Comparison of ENCODE assay signal across 13 cellular contexts in genomic region chr2:55099493-55099877, GRCh38. TPM values are rescaled to one million over a fixed set of nuclear protein-coding genes. Genes with fewer than 3 reads are reported as not detected.
DNase-seq lines count a peak whose midpoint lies in the region; ATAC-seq and TF ChIP-seq lines count a peak whose summit lies in the region.
"Had no signal": no experiment of that assay in that cellular context is flagged by ENCODE, and none has a peak within 500 bp of the region (broad histone marks: within the 10 kb centered on the region; RNA-seq: fewer than 3 reads in every experiment).

No MANE protein-coding gene starts in this region.

- no peaks in the 10 kb centered on the region for H3K27me3 ChIP-seq in neutrophil
- H3K27me3 ChIP-seq in aorta (ENCODE audit: control insufficient read depth in 1 of 2, insufficient read depth in 2 of 2, low read length in 1 of 2): no peaks in the 10 kb centered on the region
- no peaks in the 10 kb centered on the region for H3K27me3 ChIP-seq in SJCRH30

- H3K9me3 ChIP-seq in neutrophil: no peaks in the 10 kb centered on the region
- no peaks in the 10 kb centered on the region for H3K9me3 ChIP-seq in aorta (ENCODE audit: control insufficient read depth, low read length)
- H3K9me3 ChIP-seq in SJCRH30 (replicated peaks): no peaks in the 10 kb centered on the region

- no peaks in the 10 kb centered on the region for H3K27me3 Mint-ChIP-seq in stimulated activated naive CD8-positive, alpha-beta T cell treated with anti-CD3 and anti-CD28 coated beads, Interleukin-15, Interleukin-2, amounts not matched to agents 100 ng/mL and 50 ng/mL, for 24 hours
- H3K27me3 Mint-ChIP-seq in activated naive CD8-positive, alpha-beta T cell treated with anti-CD3 and anti-CD28 coated beads, Interleukin-2, amount 50 U/mL, for 24 hours: no peaks in the 10 kb centered on the region
- H3K27me3 Mint-ChIP-seq: activated B cell treated with CpG ODN at 0.5 μM for 24 hours; natural killer cell treated with Interleukin-12 subunit alpha and Interleukin-12 subunit beta and Interleukin-15 and Interleukin-18, amount 100 ng/mL, for 72 hours had no signal

- peaks cover 19% of the 10 kb centered on the region for H3K4me1 Mint-ChIP-seq in stimulated activated naive CD8-positive, alpha-beta T cell treated with anti-CD3 and anti-CD28 coated beads, Interleukin-15, Interleukin-2, amounts not matched to agents 100 ng/mL and 50 ng/mL, for 24 hours (ENCODE audit: low read depth)
- peaks cover 13% of the 10 kb centered on the region for H3K4me1 Mint-ChIP-seq in activated naive CD8-positive, alpha-beta T cell treated with anti-CD3 and anti-CD28 coated beads, Interleukin-2, amount 50 U/mL, for 24 hours
- H3K4me1 Mint-ChIP-seq: immature natural killer cell had no signal

- H3K36me3 Mint-ChIP-seq in stimulated activated naive CD8-positive, alpha-beta T cell treated with anti-CD3 and anti-CD28 coated beads, Interleukin-15, Interleukin-2, amounts not matched to agents 100 ng/mL and 50 ng/mL, for 24 hours (ENCODE audit: low read depth): no peaks in the 10 kb centered on the region
- no peaks in the 10 kb centered on the region for H3K36me3 Mint-ChIP-seq in activated naive CD8-positive, alpha-beta T cell treated with anti-CD3 and anti-CD28 coated beads, Interleukin-2, amount 50 U/mL, for 24 hours (ENCODE audit: low read depth)
- H3K36me3 Mint-ChIP-seq: immature natural killer cell; natural killer cell treated with Interleukin-12 subunit alpha and Interleukin-12 subunit beta and Interleukin-15 and Interleukin-18, amount 100 ng/mL, for 72 hours had no signal

- no peak for DNase-seq in stimulated activated naive CD8-positive, alpha-beta T cell treated with anti-CD3 and anti-CD28 coated beads, Interleukin-15, Interleukin-2, amounts not matched to agents 100 U/mL and 50 U/mL, for 24 hours
- no peak for DNase-seq in activated naive CD8-positive, alpha-beta T cell treated with anti-CD3 and anti-CD28 coated beads, Interleukin-2, amount 50 U/mL, for 24 hours
- DNase-seq in aorta (no peak), AG08395 (ENCODE audit: low spot score) (no peak), SJCRH30 (no peak), kidney glomerular epithelial cell (lab: John Stamatoyannopoulos, UW) (no peak)
- DNase-seq: activated B cell treated with CpG ODN at 0.5 μM for 24 hours; immature natural killer cell; NCI-H524 treated with DMSO at 0.1 percent for 48 hours; stimulated activated CD4-positive, alpha-beta T cell treated with anti-CD3 and anti-CD28 coated beads, Interleukin-12 subunit alpha, Interleukin-12 subunit beta, amount 100 ng/mL, for 4 hours had no signal

- intact Hi-C loops in aorta (cut with DNase I): loop anchor here (2.0 to 5.0 kb wide), 3 partner anchors 47 to 58 kb away; partner anchors contain the start of gene RTN4 (in 2 of the 2)

- no peaks in the 10 kb centered on the region for H3K9me3 Mint-ChIP-seq in stimulated activated naive CD8-positive, alpha-beta T cell treated with anti-CD3 and anti-CD28 coated beads, Interleukin-15, Interleukin-2, amounts not matched to agents 100 ng/mL and 50 ng/mL, for 24 hours
- no peaks in the 10 kb centered on the region for H3K9me3 Mint-ChIP-seq in activated naive CD8-positive, alpha-beta T cell treated with anti-CD3 and anti-CD28 coated beads, Interleukin-2, amount 50 U/mL, for 24 hours
- H3K9me3 Mint-ChIP-seq: activated B cell treated with CpG ODN at 0.5 μM for 24 hours; immature natural killer cell; natural killer cell treated with Interleukin-12 subunit alpha and Interleukin-12 subunit beta and Interleukin-15 and Interleukin-18, amount 100 ng/mL, for 72 hours had no signal

- H3K36me3 ChIP-seq in neutrophil: no peaks in the 10 kb centered on the region
- no peaks in the 10 kb centered on the region for H3K36me3 ChIP-seq in aorta (ENCODE audit: control insufficient read depth in 1 of 2, insufficient read depth in 2 of 2, low read length in 1 of 2)
- no peaks in the 10 kb centered on the region; the same call in 1 of the 2 replicates for H3K36me3 ChIP-seq in SJCRH30

- 32 to 34% methylated on average over 2 of the region's 2 CpGs for WGBS in aorta, 2 donors

- H3K4me3 ChIP-seq in neutrophil (ENCODE audit: low read depth in 1 of 2, low read length in 1 of 2): peak overlapping the region in 1 of 2 experiments; percentile 9
- H3K4me3 ChIP-seq in aorta (ENCODE audit: low read length in 2 of 2): no peak overlapping the region
- H3K4me3 ChIP-seq in SJCRH30: no peak overlapping the region

- no peak overlapping the region for H3K4me3 Mint-ChIP-seq in stimulated activated naive CD8-positive, alpha-beta T cell treated with anti-CD3 and anti-CD28 coated beads, Interleukin-15, Interleukin-2, amounts not matched to agents 100 ng/mL and 50 ng/mL, for 24 hours
- H3K4me3 Mint-ChIP-seq in activated naive CD8-positive, alpha-beta T cell treated with anti-CD3 and anti-CD28 coated beads, Interleukin-2, amount 50 U/mL, for 24 hours: no peak overlapping the region
- H3K4me3 Mint-ChIP-seq: activated B cell treated with CpG ODN at 0.5 μM for 24 hours; immature natural killer cell; natural killer cell treated with Interleukin-12 subunit alpha and Interleukin-12 subunit beta and Interleukin-15 and Interleukin-18, amount 100 ng/mL, for 72 hours had no signal

- H3K4me1 ChIP-seq in neutrophil (ENCODE audit: control insufficient read depth in 1 of 2, insufficient read depth in 1 of 2, low read depth in 1 of 2, low read length in 1 of 2) (peaks cover 57 to 66% of the 10 kb centered on the region in 2 experiments), aorta (ENCODE audit: control insufficient read depth in 1 of 2, insufficient read depth in 2 of 2, low read length in 2 of 2) (peaks cover 5 to 6% of the 10 kb centered on the region in 2 donors), SJCRH30 (peaks cover 25% of the 10 kb centered on the region)

- H3K27ac Mint-ChIP-seq in stimulated activated naive CD8-positive, alpha-beta T cell treated with anti-CD3 and anti-CD28 coated beads, Interleukin-15, Interleukin-2, amounts not matched to agents 100 ng/mL and 50 ng/mL, for 24 hours: peak overlapping the region; percentile 78
- H3K27ac Mint-ChIP-seq in activated naive CD8-positive, alpha-beta T cell treated with anti-CD3 and anti-CD28 coated beads, Interleukin-2, amount 50 U/mL, for 24 hours: peak overlapping the region; percentile 60
- H3K27ac Mint-ChIP-seq: activated B cell treated with CpG ODN at 0.5 μM for 24 hours; immature natural killer cell; natural killer cell treated with Interleukin-12 subunit alpha and Interleukin-12 subunit beta and Interleukin-15 and Interleukin-18, amount 100 ng/mL, for 72 hours had no signal

- TF ChIP-seq CTCF in neutrophil (IDR thresholded peaks at IDR 0.05): no peak

- H3K27ac ChIP-seq in neutrophil (peak overlapping the region; percentile 88), aorta (ENCODE audit: low read depth in 1 of 2, low read length in 2 of 2) (peak overlapping the region; percentile 74 to 99), SJCRH30 (no peak overlapping the region)

- no peak for ATAC-seq in stimulated activated naive CD8-positive, alpha-beta T cell treated with anti-CD3 and anti-CD28 coated beads, Interleukin-15, Interleukin-2, amounts not matched to agents 100 U/mL and 50 U/mL, for 24 hours
- no peak for ATAC-seq in activated naive CD8-positive, alpha-beta T cell treated with anti-CD3 and anti-CD28 coated beads, Interleukin-2, amount 50 U/mL, for 24 hours
- no peak for ATAC-seq in aorta (ENCODE audit: low FRiP score)

RNA-seq across cellular contexts. Expression of gene RTN4, which starts 49.2 kb away (rescaled TPM):
- total RNA-seq in aorta: 100 to 1,000 TPM; 311 to 357 TPM
- polyA plus RNA-seq in aorta: 100 to 1,000 TPM; 125 to 163 TPM
- 153 and 164 TPM in 2 replicates for total RNA-seq in SJCRH30 (2014; rRNA removed; shearing (Covaris generic))
